ENCODE assay signal across 25 cellular contexts in genomic region chr5:67291066-67291465, GRCh38.
DNase-seq lines count a peak whose midpoint lies in the region; ATAC-seq and TF ChIP-seq lines count a peak whose summit lies in the region.
"Had no signal": no experiment of that assay in that cellular context is flagged by ENCODE, and none has a peak within 500 bp of the region (broad histone marks: within the 10 kb centered on the region; RNA-seq: fewer than 3 reads in every experiment).

No MANE protein-coding gene starts in this region.

- H3K27me3 ChIP-seq in right cardiac atrium (ENCODE audit: control insufficient read depth, insufficient read depth) (no peaks in the 10 kb centered on the region), layer of hippocampus (ENCODE audit: control insufficient read depth, insufficient read depth, low read length) (no peaks in the 10 kb centered on the region), rectal smooth muscle tissue (ENCODE audit: control insufficient read depth, insufficient read depth, low read length) (no peaks in the 10 kb centered on the region), MM.1S (replicated peaks; ENCODE audit: insufficient read depth, low read length) (no peaks in the 10 kb centered on the region)
- H3K27me3 ChIP-seq: body of pancreas, heart right ventricle had no signal

- no peak for DNase-seq in right cardiac atrium
- no peak for DNase-seq in cardiac septum (ENCODE audit: low spot score)
- no peak for DNase-seq in HEK293T (ENCODE audit: extremely low spot score)
- DNase-seq in MM.1S: no peak
- DNase-seq in stimulated activated CD4-positive, alpha-beta T cell treated with anti-CD3 and anti-CD28 coated beads, Interleukin-15, amount 100 ng/mL, for 24 hours: no peak
- DNase-seq: activated B cell treated with CpG ODN at 0.5 μM for 24 hours; activated CD4-positive, alpha-beta T cell treated with anti-CD3 and anti-CD28 coated beads, Interleukin-2, amount 50 U/mL, for 1 hour; activated T-cell treated with anti-CD3 and anti-CD28 coated beads, Interleukin-2, amount 50 U/mL, for 48 hours; body of pancreas; CD4-positive, alpha-beta memory T cell; foreskin fibroblast; heart right ventricle; kidney glomerular epithelial cell; NCI-H1092 treated with DMSO at 0.1 percent for 48 hours; NCI-H2029; NCI-H526 treated with DMSO at 0.1 percent for 48 hours; SHP77 treated with DMSO at 0.1 percent for 48 hours; stimulated activated naive B cell treated with anti-CD40 and anti-IgM and Interleukin-4, amounts not matched to agents 10 μg/mL and 1 μg/mL and 100 μg/mL, for 72 hours; SW 1271 had no signal

- no peak for TF ChIP-seq CTCF in MM.1S (IDR thresholded peaks at IDR 0.05; ENCODE audit: low read length)

- H3K9me2 ChIP-seq in MM.1S (replicated peaks; ENCODE audit: insufficient read depth, low read length): no peaks in the 10 kb centered on the region

- no peaks in the 10 kb centered on the region for H3K9me3 ChIP-seq in right cardiac atrium (ENCODE audit: control insufficient read depth, low read length)
- no peaks in the 10 kb centered on the region for H3K9me3 ChIP-seq in MM.1S (replicated peaks; ENCODE audit: insufficient read depth, low read length)
- H3K9me3 ChIP-seq: A549, body of pancreas, heart right ventricle had no signal

- H4K20me1 ChIP-seq in MM.1S (ENCODE audit: insufficient read depth, low read length): no peaks in the 10 kb centered on the region

- no peaks in the 10 kb centered on the region for H3K79me2 ChIP-seq in MM.1S (ENCODE audit: low read length)

- H3K4me1 ChIP-seq in right cardiac atrium (ENCODE audit: control insufficient read depth, insufficient read depth, low read length) (peaks cover 7% of the 10 kb centered on the region), rectal smooth muscle tissue (ENCODE audit: control insufficient read depth, insufficient read depth, low read length) (peaks cover 45% of the 10 kb centered on the region), MM.1S (ENCODE audit: low read length) (no peaks in the 10 kb centered on the region)
- H3K4me1 ChIP-seq: A549 had no signal

- ATAC-seq in right cardiac atrium (no peak), HG02763 (IDR thresholded peaks at IDR 0.05; ENCODE audit: unreplicated experiment) (no peak)
- ATAC-seq: A549; body of pancreas; GM12878; HCT116; stimulated activated naive B cell treated with anti-CD40 and anti-IgM and Interleukin-4, amounts not matched to agents 10 μg/mL and 1 μg/mL and 100 μg/mL, for 72 hours had no signal

- H3K27ac ChIP-seq in right cardiac atrium (ENCODE audit: low read length) (peak overlapping the region; percentile 45), layer of hippocampus (ENCODE audit: low read depth, low read length) (peak overlapping the region; percentile 90), rectal smooth muscle tissue (ENCODE audit: low read depth, low read length) (peak overlapping the region; percentile 47), MM.1S (ENCODE audit: low read length) (no peak overlapping the region)
- H3K27ac ChIP-seq: A549, body of pancreas had no signal

- no peak overlapping the region for H3K4me3 ChIP-seq in right cardiac atrium (ENCODE audit: low read length)
- H3K4me3 ChIP-seq in rectal smooth muscle tissue (ENCODE audit: low read length): no peak overlapping the region
- no peak overlapping the region for H3K4me3 ChIP-seq in MM.1S (ENCODE audit: low read length)
- H3K4me3 ChIP-seq: A549, body of pancreas, GM12878, heart right ventricle had no signal

- WGBS in right cardiac atrium: 83% methylated on average over 4 of the region's 4 CpGs

- intact Hi-C loops in right cardiac atrium (cut with DNase I): no loop called here
- intact Hi-C loops in cardiac septum (cut with DNase I): no loop called here

- POLR2A ChIA-PET in HEK293T (lab: Yijun Ruan, JAX): no interaction called here

- H2AFZ ChIP-seq in MM.1S (ENCODE audit: low read length): no peak overlapping the region

- CTCF ChIA-PET in HEK293T (lab: Yijun Ruan, JAX): interaction anchor here (0.6 kb wide), 1 partner anchor 35 kb away, joined by 3 read pairs; no protein-coding TSS in a partner anchor

- H3K36me3 ChIP-seq in rectal smooth muscle tissue (ENCODE audit: control insufficient read depth, insufficient read depth, low read length) (no peaks in the 10 kb centered on the region), MM.1S (replicated peaks; ENCODE audit: insufficient read depth, low read length) (no peaks in the 10 kb centered on the region)
- H3K36me3 ChIP-seq: heart right ventricle had no signal

- H3K9ac ChIP-seq in rectal smooth muscle tissue (ENCODE audit: low read length): no peak overlapping the region
- no peak overlapping the region for H3K9ac ChIP-seq in MM.1S (ENCODE audit: low read length)

- no peaks in the 10 kb centered on the region for H3F3A ChIP-seq in MM.1S (ENCODE audit: insufficient read depth, low read length)

- H3K4me2 ChIP-seq in MM.1S (ENCODE audit: low read depth, low read length): no peak overlapping the region
- H3K4me2 ChIP-seq: A549 had no signal

TF ChIP-seq in HEK293T, 16 proteins besides CTCF, POLR2A, EP300 and RAD21:
- TF ChIP-seq L3MBTL2 (conservative IDR thresholded peaks at IDR 0.05) (no peak), ELF4 (IDR thresholded peaks at IDR 0.05) (no peak), FOXA1 (IDR thresholded peaks at IDR 0.05) (no peak), PKNOX1 (IDR thresholded peaks at IDR 0.05) (no peak), CTBP1 (IDR thresholded peaks at IDR 0.05; ENCODE audit: borderline replicate concordance) (no peak), FOXK2 (IDR thresholded peaks at IDR 0.05) (no peak), LEF1 (IDR thresholded peaks at IDR 0.05; ENCODE audit: borderline replicate concordance) (no peak), BHLHE40 (IDR thresholded peaks at IDR 0.05; ENCODE audit: borderline replicate concordance) (no peak), SUZ12 (IDR thresholded peaks at IDR 0.05) (no peak), NFRKB (IDR thresholded peaks at IDR 0.05) (no peak), ARNT (IDR thresholded peaks at IDR 0.05) (no peak), HDGF (IDR thresholded peaks at IDR 0.05; ENCODE audit: borderline replicate concordance) (no peak), SP1 (IDR thresholded peaks at IDR 0.05) (no peak), TARDBP (IDR thresholded peaks at IDR 0.05) (no peak), FOXM1 (IDR thresholded peaks at IDR 0.05; ENCODE audit: borderline replicate concordance) (no peak), ZNF384 (IDR thresholded peaks at IDR 0.05) (no peak)
